1 cellular context compared by ENCODE assay signal in the genomic region with DNA sequence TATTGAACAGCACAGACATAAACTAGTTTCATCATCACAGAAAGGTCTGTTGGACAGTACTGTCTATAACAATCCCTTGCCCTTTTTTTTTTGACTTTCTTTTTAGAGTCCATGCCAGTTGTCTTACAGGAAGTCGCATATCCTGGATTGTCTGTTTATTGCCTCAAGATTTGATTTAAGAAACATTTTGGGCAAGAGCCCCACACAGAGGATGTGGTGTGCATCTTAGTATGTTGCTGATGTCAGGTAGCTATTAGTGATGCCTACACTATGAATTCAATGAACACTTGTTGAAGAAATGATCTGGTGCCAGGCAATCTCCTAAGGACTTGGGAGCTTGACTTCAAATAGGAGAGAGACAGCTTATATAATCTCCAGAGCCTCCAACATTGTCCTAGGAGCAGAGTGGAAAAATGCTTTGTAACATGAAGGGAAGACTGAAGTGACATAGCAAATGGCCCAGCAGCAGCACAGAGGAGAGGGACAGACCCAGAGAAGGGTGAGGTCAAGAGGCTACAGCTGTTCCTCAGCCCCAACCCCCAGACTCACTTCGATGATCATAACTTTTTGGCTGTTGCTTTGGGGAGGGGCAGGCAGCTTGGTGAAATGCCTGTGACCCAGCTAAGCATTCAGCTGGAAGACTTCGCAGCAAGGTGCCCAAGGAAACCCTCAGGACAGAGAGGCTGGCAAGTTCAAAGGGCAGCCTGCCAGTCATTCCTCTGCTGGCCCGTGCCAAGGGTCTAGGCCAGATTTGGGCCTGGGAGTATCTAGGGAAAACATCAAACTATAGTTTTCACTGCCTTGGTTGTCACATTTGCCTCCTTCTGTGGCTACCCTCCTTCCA.
A peak's percentile ranks its signal among the peaks of the same experiment; 100 is the strongest.
TF ChIP-seq lines count a peak whose summit lies in the region.

No MANE protein-coding gene starts in this region.

TF ChIP-seq in Ishikawa, 13 proteins besides CTCF, POLR2A, EP300 and RAD21:
- TF ChIP-seq ZBTB7A (IDR thresholded peaks at IDR 0.05; ENCODE audit: low read depth) (no peak), TCF12 (IDR thresholded peaks at IDR 0.05; ENCODE audit: low read depth) (peak; percentile 91), CEBPB (IDR thresholded peaks at IDR 0.05) (no peak), TAF1 (IDR thresholded peaks at IDR 0.05; ENCODE audit: low read depth) (no peak), YY1 (IDR thresholded peaks at IDR 0.05; ENCODE audit: low read depth) (0 out of 2 replicates have a peak, but pooled peaks have one; percentile 6), TEAD4 (IDR thresholded peaks at IDR 0.05) (peak; percentile 89), NFIC (IDR thresholded peaks at IDR 0.05) (peak; percentile 90), FOXM1 (IDR thresholded peaks at IDR 0.05; ENCODE audit: borderline replicate concordance, low read depth) (peak; percentile 68; the same call in 1 of the 2 replicates), REST (IDR thresholded peaks at IDR 0.05; ENCODE audit: low read depth) (no peak), EGR1 (IDR thresholded peaks at IDR 0.05) (no peak)
TF ChIP-seq in Ishikawa: peak in this region for 5.
